ENCODE assay signal across 7 cellular contexts in genomic region chr1:183281553-183282091, GRCh38.
DNase-seq lines count a peak whose midpoint lies in the region; ATAC-seq and TF ChIP-seq lines count a peak whose summit lies in the region.

No MANE protein-coding gene starts in this region.

- peaks cover 7% of the 10 kb centered on the region for H3K27me3 Mint-ChIP-seq in activated CD4-positive, alpha-beta T cell treated with anti-CD3 and anti-CD28 coated beads for 36 hours

- peak overlapping the region; percentile 27 for H3K27ac ChIP-seq in colonic mucosa

- CTCF ChIA-PET in activated CD4-positive, alpha-beta T cell treated with anti-CD3 and anti-CD28 coated beads for 36 hours (lab: Charles Lee) = interaction anchor here (0.6 to 2.2 kb wide), 11 partner anchors 8 to 319 kb away, joined by 3 to 9 read pairs (median 3); no protein-coding TSS in a partner anchor

- H3K36me3 ChIP-seq in colonic mucosa = no peaks in the 10 kb centered on the region

- H3K27ac Mint-ChIP-seq in activated CD4-positive, alpha-beta T cell treated with anti-CD3 and anti-CD28 coated beads for 36 hours = no peak overlapping the region

- H3K4me3 ChIP-seq in colonic mucosa = no peak overlapping the region

- H3K4me3 Mint-ChIP-seq in activated CD4-positive, alpha-beta T cell treated with anti-CD3 and anti-CD28 coated beads for 36 hours = no peak overlapping the region

- POLR2A ChIA-PET in activated CD4-positive, alpha-beta T cell treated with anti-CD3 and anti-CD28 coated beads for 36 hours (lab: Charles Lee) = no interaction called here

- H3K4me1 Mint-ChIP-seq in activated CD4-positive, alpha-beta T cell treated with anti-CD3 and anti-CD28 coated beads for 36 hours = no peaks in the 10 kb centered on the region

- no peaks in the 10 kb centered on the region for H3K9me3 Mint-ChIP-seq in activated CD4-positive, alpha-beta T cell treated with anti-CD3 and anti-CD28 coated beads for 36 hours (ENCODE audit: low read depth)

- H3K4me1 ChIP-seq in colonic mucosa = no peaks in the 10 kb centered on the region

- ATAC-seq in HG03196 (IDR thresholded peaks at IDR 0.05; ENCODE audit: unreplicated experiment) (peak; percentile 54), left lobe of liver (peak; percentile 98)
- ATAC-seq in activated CD4-positive, alpha-beta T cell treated with anti-CD3 and anti-CD28 coated beads for 36 hours = peak; percentile 86

- no peaks in the 10 kb centered on the region for H3K36me3 Mint-ChIP-seq in activated CD4-positive, alpha-beta T cell treated with anti-CD3 and anti-CD28 coated beads for 36 hours (ENCODE audit: low read depth)

- no peaks in the 10 kb centered on the region for H3K9me3 ChIP-seq in colonic mucosa

- H3K9ac ChIP-seq in colonic mucosa (ENCODE audit: low read depth in 2 of 2, low read length in 2 of 2) = no peak overlapping the region

- TF ChIP-seq CTCF in GM12874 (IDR thresholded peaks at IDR 0.05; ENCODE audit: insufficient read depth, low read depth, low read length) = peak; percentile 84
- peak; percentile 89 for TF ChIP-seq CTCF in colonic mucosa (IDR thresholded peaks at IDR 0.05)

- DNase-seq in NCI-H446 treated with DMSO at 0.1 percent for 48 hours (lab: John Stamatoyannopoulos, UW) (peak; percentile 85), colonic mucosa (peak; percentile 87), left lobe of liver (ENCODE audit: low spot score) (peak; percentile 86)
- DNase-seq in activated CD4-positive, alpha-beta T cell treated with anti-CD3 and anti-CD28 coated beads for 36 hours = peak; percentile 86
- DNase-seq in stimulated activated CD4-positive, alpha-beta T cell treated with anti-CD3 and anti-CD28 coated beads, Interleukin-2, amount 100 ng/mL, for 4 hours (ENCODE audit: low read depth) = peak; percentile 49

- intact Hi-C loops in activated CD4-positive, alpha-beta T cell treated with anti-CD3 and anti-CD28 coated beads for 36 hours (cut with DNase I, micrococcal nuclease) = loop anchor here (1.0 to 10.0 kb wide), 8 partner anchors 183 to 635 kb away; no protein-coding TSS in a partner anchor
- intact Hi-C loops in colonic mucosa (cut with DNase I) = loop anchor here (2.0 to 5.0 kb wide), 4 partner anchors 36 to 341 kb away; no protein-coding TSS in a partner anchor

- no peaks in the 10 kb centered on the region for H3K27me3 ChIP-seq in colonic mucosa
